ENCODE assay signal across 29 cellular contexts in the genomic region with DNA sequence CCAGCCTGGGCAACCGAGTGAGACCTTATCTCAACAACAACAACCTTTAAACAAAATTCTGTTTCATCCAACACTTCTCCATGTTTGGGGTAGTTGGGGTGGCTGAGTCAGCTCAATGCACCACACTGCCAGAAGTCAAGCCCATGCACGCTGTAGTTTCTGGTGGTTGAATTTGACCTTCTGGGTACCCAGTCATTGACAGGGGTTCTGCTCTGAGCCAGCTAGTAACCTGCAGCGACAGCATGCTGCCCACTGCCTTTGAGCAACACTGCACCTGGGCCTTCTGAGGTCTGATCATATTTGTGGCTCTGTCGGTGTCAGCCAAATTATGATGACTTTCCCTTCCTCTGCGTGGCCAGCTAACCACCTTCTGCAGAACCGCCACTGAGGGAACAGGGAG.
"Had no signal": no experiment of that assay in that cellular context is flagged by ENCODE, and none has a peak within 500 bp of the region (broad histone marks: within the 10 kb centered on the region; RNA-seq: fewer than 3 reads in every experiment).

No MANE protein-coding gene starts in this region.

- DNase-seq: activated B cell treated with CpG ODN at 0.5 μM for 24 hours; activated CD4-positive, alpha-beta T cell treated with anti-CD3 and anti-CD28 coated beads for 36 hours; activated CD8-positive, alpha-beta memory T cell treated with anti-CD3 and anti-CD28 coated beads for 24 hours; activated gamma-delta T cell; activated naive CD4-positive, alpha-beta T cell treated with anti-CD3 and anti-CD28 coated beads, Interleukin-2, amount 10 ng/mL, durations not matched to agents 7 days and 5 days; amygdala; endodermal cell; foreskin melanocyte; islet precursor cell; left ventricle myocardium inferior; naive B cell; nephron progenitor cell; ovary; retina; stimulated activated CD4-positive, alpha-beta T cell treated with anti-CD3 and anti-CD28 coated beads, Interleukin-12 subunit alpha, Interleukin-12 subunit beta, amount 100 ng/mL, for 4 hours; stimulated activated CD4-positive, alpha-beta T cell treated with anti-CD3 and anti-CD28 coated beads, Interleukin-4, amount 100 ng/mL, for 1 hour; T-helper 1 cell; trophoblast cell had no signal

- H3K27me3 ChIP-seq: breast epithelium, esophagus muscularis mucosa, hepatocyte, ovary had no signal

- H3K4me3 Mint-ChIP-seq: activated B cell treated with CpG ODN at 0.5 μM for 24 hours; activated CD4-positive, alpha-beta T cell treated with anti-CD3 and anti-CD28 coated beads for 36 hours; activated naive CD4-positive, alpha-beta T cell treated with anti-CD3 and anti-CD28 coated beads, Interleukin-2, amount 10 ng/mL, durations not matched to agents 7 days and 5 days; central memory CD8-positive, alpha-beta T cell; dendritic cell treated with granulocyte-macrophage colony-stimulating factor and Interleukin-4, amounts not matched to agents 40 ng/mL and 50 ng/mL, for 4 days; endodermal cell; naive B cell; nephron progenitor cell; T-helper 2 cell treated with Interferon-gamma antibody and Interleukin-4, amounts not matched to agents 5 μg/mL and 100 μg/mL, for 36 hours had no signal

- H3K27ac Mint-ChIP-seq: activated B cell treated with CpG ODN at 0.5 μM for 24 hours; activated CD4-positive, alpha-beta T cell treated with anti-CD3 and anti-CD28 coated beads for 36 hours; activated naive CD4-positive, alpha-beta T cell treated with anti-CD3 and anti-CD28 coated beads, Interleukin-2, amount 10 ng/mL, durations not matched to agents 7 days and 5 days; dendritic cell treated with granulocyte-macrophage colony-stimulating factor and Interleukin-4, amounts not matched to agents 40 ng/mL and 50 ng/mL, for 4 days; endodermal cell; nephron progenitor cell; T-helper 2 cell treated with Interferon-gamma antibody and Interleukin-4, amounts not matched to agents 5 μg/mL and 100 μg/mL, for 36 hours had no signal

- H3K4me3 ChIP-seq: breast epithelium, esophagus muscularis mucosa, hepatocyte, left ventricle myocardium inferior, lung, ovary, prostate gland, skin epidermis, thoracic aorta had no signal

- ATAC-seq: activated CD4-positive, alpha-beta T cell treated with anti-CD3 and anti-CD28 coated beads for 36 hours; sciatic nerve had no signal

- H3K36me3 ChIP-seq: breast epithelium, esophagus muscularis mucosa, left ventricle myocardium inferior, ovary, prostate gland, thoracic aorta had no signal

- H3K9me3 Mint-ChIP-seq: activated B cell treated with CpG ODN at 0.5 μM for 24 hours; central memory CD8-positive, alpha-beta T cell had no signal

- H3K4me1 Mint-ChIP-seq: activated B cell treated with CpG ODN at 0.5 μM for 24 hours; activated naive CD4-positive, alpha-beta T cell treated with anti-CD3 and anti-CD28 coated beads, Interleukin-2, amount 10 ng/mL, durations not matched to agents 7 days and 5 days; central memory CD8-positive, alpha-beta T cell; endodermal cell; naive B cell had no signal

- H2AFZ ChIP-seq: hepatocyte had no signal

- H3K79me2 ChIP-seq: hepatocyte had no signal

- H3K4me2 ChIP-seq: hepatocyte had no signal

- H3K27ac ChIP-seq: breast epithelium, esophagus muscularis mucosa, hepatocyte, left ventricle myocardium inferior, ovary, prostate gland, skin epidermis, thoracic aorta had no signal

- H3K9me3 ChIP-seq: esophagus muscularis mucosa, left ventricle myocardium inferior, ovary, prostate gland, thoracic aorta had no signal

- H3K4me1 ChIP-seq: breast epithelium, prostate gland had no signal
